18 cellular contexts compared by ENCODE assay signal in the genomic region with DNA sequence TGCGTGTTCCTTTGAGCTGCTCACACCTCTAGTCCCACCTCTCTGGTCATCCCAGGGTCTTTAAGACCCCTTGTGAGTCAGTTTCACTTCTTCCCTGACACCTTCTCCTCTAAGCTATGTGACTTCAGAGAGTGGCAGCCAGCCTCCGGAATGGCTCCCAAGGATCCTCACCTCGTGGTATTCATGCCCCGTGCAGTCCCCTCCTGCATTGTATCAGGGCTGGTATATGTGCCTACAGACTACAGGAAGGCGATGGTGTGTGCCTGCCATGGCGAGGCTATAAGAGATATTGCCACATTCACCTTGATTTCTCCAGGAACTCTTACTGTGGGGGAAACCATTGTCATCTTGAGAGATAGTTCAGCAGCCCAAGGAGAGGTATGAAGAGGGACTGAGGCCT.
A peak's percentile ranks its signal among the peaks of the same experiment; 100 is the strongest.
DNase-seq lines count a peak whose midpoint lies in the region; ATAC-seq, FAIRE-seq and TF ChIP-seq lines count a peak whose summit lies in the region.
"Had no signal": no experiment of that assay in that cellular context is flagged by ENCODE, and none has a peak within 500 bp of the region (broad histone marks: within the 10 kb centered on the region; RNA-seq: fewer than 3 reads in every experiment).

No MANE protein-coding gene starts in this region.

- H3K79me2 ChIP-seq in H1 (ENCODE audit: control insufficient read depth in 1 of 2, insufficient read depth in 2 of 2, low read length in 2 of 2) = no peaks in the 10 kb centered on the region

- H2BK15ac ChIP-seq in H1 (ENCODE audit: low read length) (peak overlapping the region; percentile 19; the same call in 1 of the 2 replicates), mesenchymal stem cell (ENCODE audit: low read depth, poor library complexity, severe bottlenecking) (no peak overlapping the region)

- peaks cover 61% of the 10 kb centered on the region for H3K4me1 Mint-ChIP-seq in nephron
- H3K4me1 Mint-ChIP-seq: CD4-positive, alpha-beta memory T cell had no signal

- intact Hi-C loops in spleen (cut with DNase I; ENCODE audit: low total_unique reads) = no loop called here

- H3K4me1 ChIP-seq in H1 (replicated peaks in 1 of 4; ENCODE audit: control insufficient read depth in 3 of 4, insufficient read depth in 4 of 4, low read length in 3 of 4) (peaks cover 3 to 11% (median 9%) of the 10 kb centered on the region in 4 experiments), spleen (peaks cover 0 to 28% (median 7%) of the 10 kb centered on the region in 6 donors), mesenchymal stem cell (ENCODE audit: control insufficient read depth, insufficient read depth, low read depth, low read length) (peaks cover 1% of the 10 kb centered on the region)
- H3K4me1 ChIP-seq: A549, BE2C had no signal

- H3K14ac ChIP-seq in H1 (ENCODE audit: insufficient read length) = no peak overlapping the region
- no peak overlapping the region for H3K14ac ChIP-seq in mesenchymal stem cell (ENCODE audit: low read length in 2 of 2)

- no peak overlapping the region for H3K18ac ChIP-seq in H1 (ENCODE audit: extremely low read depth, low read length)
- no peak overlapping the region for H3K18ac ChIP-seq in mesenchymal stem cell (ENCODE audit: low read depth in 1 of 2, low read length in 2 of 2)

- H2AFZ ChIP-seq in H1 (ENCODE audit: low read length) = no peak overlapping the region
- H2AFZ ChIP-seq in mesenchymal stem cell (ENCODE audit: low read depth, low read length) = no peak overlapping the region

- H3K36me3 Mint-ChIP-seq in nephron (ENCODE audit: low read depth) = no peaks in the 10 kb centered on the region
- H3K36me3 Mint-ChIP-seq: CD4-positive, alpha-beta memory T cell had no signal

- H3K27ac ChIP-seq in H1 (ENCODE audit: low read depth, low read length) (no peak overlapping the region), spleen (no peak overlapping the region), mesenchymal stem cell (ENCODE audit: low read length, poor library complexity, severe bottlenecking) (no peak overlapping the region)
- H3K27ac ChIP-seq: A549, C4-2B had no signal

- H4K91ac ChIP-seq in H1 (replicated peaks; ENCODE audit: insufficient read length, low read length) (no peak overlapping the region), mesenchymal stem cell (ENCODE audit: low read length) (no peak overlapping the region)

- H3K4me3 ChIP-seq in H1 (ENCODE audit: extremely low read depth in 1 of 4, insufficient read depth in 2 of 4, low read depth in 3 of 4, low read length in 4 of 4) (no peak overlapping the region), spleen (no peak overlapping the region), mesenchymal stem cell (ENCODE audit: insufficient read depth in 1 of 2, low read depth in 1 of 2, low read length in 2 of 2) (no peak overlapping the region)
- H3K4me3 ChIP-seq: A549, GM23338 had no signal

- H3K27me3 ChIP-seq in H1 (replicated peaks in 1 of 4; ENCODE audit: control insufficient read depth in 3 of 4, extremely low read depth in 1 of 4, insufficient read depth in 3 of 4, low read length in 3 of 4) (peaks cover 0 to 2% (median 0%) of the 10 kb centered on the region in 4 experiments; a peak in 1 of 7 replicates), spleen (replicated peaks in 1 of 7) (peaks cover 0 to 47% (median 0%) of the 10 kb centered on the region in 7 donors), mesenchymal stem cell (ENCODE audit: control insufficient read depth in 1 of 2, insufficient read depth in 1 of 2, low read length in 2 of 2) (peaks cover 15 to 58% of the 10 kb centered on the region in 2 experiments)
- H3K27me3 ChIP-seq: BE2C had no signal

- no peak overlapping the region for H4K8ac ChIP-seq in H1 (ENCODE audit: extremely low read depth, insufficient read depth, low read length)
- H4K8ac ChIP-seq in mesenchymal stem cell (ENCODE audit: low read length) = no peak overlapping the region

- no peak for TF ChIP-seq EP300 in H1 (IDR thresholded peaks at IDR 0.05; ENCODE audit: borderline replicate concordance in 1 of 2, low read depth in 2 of 2, low read length in 2 of 2)

- no peak for TF ChIP-seq CTCF in H1 (IDR thresholded peaks at IDR 0.05; ENCODE audit: control extremely low read depth in 1 of 3, insufficient read depth in 1 of 3, low read depth in 1 of 3, low read length in 3 of 3)
- no peak for TF ChIP-seq CTCF in nephron (IDR thresholded peaks at IDR 0.05; ENCODE audit: unreplicated experiment in 3 of 3)
- TF ChIP-seq CTCF in spleen (IDR thresholded peaks at IDR 0.05 in 8 of 11, conservative IDR thresholded peaks at IDR 0.05 in 3 of 11) = no peak

- DNase-seq in H1 (ENCODE audit: low read depth in 1 of 2, low spot score in 2 of 2) = no peak
- DNase-seq in spleen = peak; percentile 52
- no peak for DNase-seq in activated CD8-positive, alpha-beta memory T cell treated with anti-CD3 and anti-CD28 coated beads, Interleukin-2, amount 50 U/mL, for 48 hours
- DNase-seq in mesenchymal stem cell = no peak
- DNase-seq: BE2C; CD4-positive, alpha-beta memory T cell; DMS79 treated with DMSO at 0.1 percent for 48 hours; EL; H9 had no signal

- H3K4me3 Mint-ChIP-seq in nephron = no peak overlapping the region
- H3K4me3 Mint-ChIP-seq: CD4-positive, alpha-beta memory T cell; GM23338; H9 had no signal

- H3K56ac ChIP-seq in H1 (replicated peaks; ENCODE audit: insufficient read length, low read depth, low read length) = no peak overlapping the region

- 87% methylated on average over 6 of the region's 6 CpGs; no CpG with 5 or more reads in 1 of the 2 experiments for WGBS in H1 (ENCODE audit: extremely low coverage in 1 of 2, insufficient coverage in 1 of 2, insufficient read length in 1 of 2, insufficient replicate concordance in 2 of 2, low coverage in 1 of 2, low lambda C conversion rate in 2 of 2, missing lambda C conversion rate in 1 of 2), 2 experiments
- 74 to 88% (median 81%) methylated on average over 6 of the region's 6 CpGs for WGBS in spleen, 5 donors
- WGBS in mesenchymal stem cell = 81% methylated on average over 4 of the region's 6 CpGs

- H3K4ac ChIP-seq in H1 (replicated peaks; ENCODE audit: insufficient read length, low read depth, low read length) (no peak overlapping the region), mesenchymal stem cell (ENCODE audit: low read depth in 1 of 2, low read length in 2 of 2) (no peak overlapping the region)

- ATAC-seq in HG02798 (IDR thresholded peaks at IDR 0.05; ENCODE audit: poor library complexity, unreplicated experiment) = no peak
- ATAC-seq: A549, HepG2 had no signal

- H3K23ac ChIP-seq in H1 (ENCODE audit: insufficient read length) = no peak overlapping the region
- H3K23ac ChIP-seq in mesenchymal stem cell (ENCODE audit: low read length in 2 of 2) = no peak overlapping the region

- H4K20me1 ChIP-seq in H1 (replicated peaks in 1 of 2; ENCODE audit: control insufficient read depth in 1 of 2, insufficient read depth in 2 of 2, low read length in 2 of 2) = no peaks in the 10 kb centered on the region

- H3K9me3 Mint-ChIP-seq in nephron = no peaks in the 10 kb centered on the region
- H3K9me3 Mint-ChIP-seq: GM23338, H9 had no signal

- no peak overlapping the region for H4K5ac ChIP-seq in H1 (ENCODE audit: insufficient read length, low read depth, low read length)

- no peak overlapping the region for H3K9ac ChIP-seq in H1 (replicated peaks in 1 of 4; ENCODE audit: extremely low read depth in 1 of 4, low read depth in 3 of 4, low read length in 3 of 4)
- no peak overlapping the region for H3K9ac ChIP-seq in mesenchymal stem cell (ENCODE audit: low read length)

- H3K79me1 ChIP-seq in H1 (ENCODE audit: low read depth, low read length) (no peaks in the 10 kb centered on the region), mesenchymal stem cell (replicated peaks; ENCODE audit: low read length, poor library complexity, severe bottlenecking) (no peaks in the 10 kb centered on the region)

- peaks cover 7% of the 10 kb centered on the region for H3K27me3 Mint-ChIP-seq in nephron (ENCODE audit: low read depth)

- H3K23me2 ChIP-seq in H1 (ENCODE audit: low read depth, low read length) = no peaks in the 10 kb centered on the region

- H3K27ac Mint-ChIP-seq in nephron = peak overlapping the region; percentile 90 to 97 (median 94)
- H3K27ac Mint-ChIP-seq: CD4-positive, alpha-beta memory T cell; GM23338 had no signal

- H2BK12ac ChIP-seq in H1 (ENCODE audit: low read depth, low read length) (no peak overlapping the region), mesenchymal stem cell (ENCODE audit: low read length in 2 of 2) (no peak overlapping the region)

- no peak overlapping the region for H2BK20ac ChIP-seq in H1 (ENCODE audit: low read length)

- H3K9me3 ChIP-seq in H1 (ENCODE audit: insufficient read depth in 2 of 2, low read depth in 1 of 2, low read length in 1 of 2) (no peaks in the 10 kb centered on the region), spleen (peaks cover 0 to 5% (median 0%) of the 10 kb centered on the region in 8 donors), mesenchymal stem cell (ENCODE audit: control insufficient read depth, low read length) (no peaks in the 10 kb centered on the region)
- H3K9me3 ChIP-seq: A549, BE2C had no signal

- H3K4me2 ChIP-seq in H1 (ENCODE audit: insufficient read depth in 1 of 2, low read depth in 2 of 2, low read length in 2 of 2) = no peak overlapping the region
- H3K4me2 ChIP-seq in mesenchymal stem cell (ENCODE audit: low read length, poor library complexity, severe bottlenecking) = no peak overlapping the region
- H3K4me2 ChIP-seq: A549 had no signal

- POLR2A ChIA-PET in H1 (lab: Charles Lee; ENCODE audit: partially characterized antibody) = interaction anchor here (0.6 to 0.8 kb wide), 3 partner anchors 29 to 149 kb away, joined by 3 to 5 read pairs (median 3); no protein-coding TSS in a partner anchor

- no peak for FAIRE-seq in H1 (lab: Jason Lieb, UNC)
- FAIRE-seq: A549, G401.6, GM12891, HepG2, HTR-8/SVneo had no signal

- TF ChIP-seq RAD21 in H1 (IDR thresholded peaks at IDR 0.05 in 1 of 2, conservative IDR thresholded peaks at IDR 0.05 in 1 of 2; ENCODE audit: low read depth in 2 of 2, low read length in 2 of 2) = no peak

- no peak for TF ChIP-seq POLR2A in H1 (IDR thresholded peaks at IDR 0.05; ENCODE audit: control extremely low read depth in 1 of 2, low read depth in 2 of 2, low read length in 2 of 2)
- TF ChIP-seq POLR2A in spleen (IDR thresholded peaks at IDR 0.05) = no peak

- CTCF ChIA-PET in H1 (lab: Charles Lee; ENCODE audit: partially characterized antibody) = interaction anchor here (0.9 to 3.2 kb wide), 10 partner anchors 8 to 387 kb away, joined by 3 to 11 read pairs (median 4); no protein-coding TSS in a partner anchor

- H2AK5ac ChIP-seq in H1 (ENCODE audit: low read depth, low read length) = no peak overlapping the region
- H2AK5ac ChIP-seq in mesenchymal stem cell (ENCODE audit: low read length, severe bottlenecking) = no peak overlapping the region

- no peak overlapping the region; the same call in 1 of the 2 replicates for H2BK5ac ChIP-seq in H1 (ENCODE audit: low read depth, low read length)
- no peak overlapping the region for H2BK5ac ChIP-seq in mesenchymal stem cell (ENCODE audit: low read depth, low read length, poor library complexity, severe bottlenecking)

- H2BK120ac ChIP-seq in H1 (replicated peaks; ENCODE audit: low read depth, low read length) = no peak overlapping the region
- H2BK120ac ChIP-seq in mesenchymal stem cell (ENCODE audit: low read depth, low read length) = no peak overlapping the region

- H3K36me3 ChIP-seq in H1 (ENCODE audit: control insufficient read depth in 2 of 4, insufficient read depth in 4 of 4, low read length in 3 of 4) (no peaks in the 10 kb centered on the region), spleen (no peaks in the 10 kb centered on the region), mesenchymal stem cell (ENCODE audit: control insufficient read depth in 1 of 2, insufficient read depth in 2 of 2, low read depth in 1 of 2, low read length in 2 of 2) (no peaks in the 10 kb centered on the region)
- H3K36me3 ChIP-seq: BE2C had no signal
